Comparison of ENCODE assay signal across 1 cellular context in the genomic region with DNA sequence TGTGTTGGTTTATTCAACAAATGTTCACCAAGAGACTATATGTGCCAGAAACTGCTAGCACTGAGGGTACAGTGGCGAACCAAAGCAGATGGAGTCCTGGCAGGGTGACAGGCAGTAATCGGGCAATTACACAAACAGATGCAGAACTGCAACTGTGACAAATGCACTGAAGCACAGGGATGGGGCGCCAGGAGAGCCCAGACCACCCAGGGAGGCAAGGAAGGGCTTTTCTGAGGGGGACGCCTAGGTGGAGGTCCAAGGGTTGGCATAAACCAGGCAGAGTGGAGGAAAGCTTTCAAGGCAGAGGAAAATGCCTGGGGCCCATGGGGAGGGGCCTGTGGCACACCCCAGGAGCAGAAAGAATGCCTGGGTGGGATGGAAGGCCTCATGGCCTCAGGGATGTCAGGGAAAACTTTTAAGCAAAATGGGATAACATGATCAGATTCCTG.
TF ChIP-seq lines count a peak whose summit lies in the region.

No MANE protein-coding gene starts in this region.

TF ChIP-seq in SK-N-SH, 30 proteins besides CTCF, POLR2A, EP300 and RAD21 (continued from another document):
- TF ChIP-seq, protein P1, sequence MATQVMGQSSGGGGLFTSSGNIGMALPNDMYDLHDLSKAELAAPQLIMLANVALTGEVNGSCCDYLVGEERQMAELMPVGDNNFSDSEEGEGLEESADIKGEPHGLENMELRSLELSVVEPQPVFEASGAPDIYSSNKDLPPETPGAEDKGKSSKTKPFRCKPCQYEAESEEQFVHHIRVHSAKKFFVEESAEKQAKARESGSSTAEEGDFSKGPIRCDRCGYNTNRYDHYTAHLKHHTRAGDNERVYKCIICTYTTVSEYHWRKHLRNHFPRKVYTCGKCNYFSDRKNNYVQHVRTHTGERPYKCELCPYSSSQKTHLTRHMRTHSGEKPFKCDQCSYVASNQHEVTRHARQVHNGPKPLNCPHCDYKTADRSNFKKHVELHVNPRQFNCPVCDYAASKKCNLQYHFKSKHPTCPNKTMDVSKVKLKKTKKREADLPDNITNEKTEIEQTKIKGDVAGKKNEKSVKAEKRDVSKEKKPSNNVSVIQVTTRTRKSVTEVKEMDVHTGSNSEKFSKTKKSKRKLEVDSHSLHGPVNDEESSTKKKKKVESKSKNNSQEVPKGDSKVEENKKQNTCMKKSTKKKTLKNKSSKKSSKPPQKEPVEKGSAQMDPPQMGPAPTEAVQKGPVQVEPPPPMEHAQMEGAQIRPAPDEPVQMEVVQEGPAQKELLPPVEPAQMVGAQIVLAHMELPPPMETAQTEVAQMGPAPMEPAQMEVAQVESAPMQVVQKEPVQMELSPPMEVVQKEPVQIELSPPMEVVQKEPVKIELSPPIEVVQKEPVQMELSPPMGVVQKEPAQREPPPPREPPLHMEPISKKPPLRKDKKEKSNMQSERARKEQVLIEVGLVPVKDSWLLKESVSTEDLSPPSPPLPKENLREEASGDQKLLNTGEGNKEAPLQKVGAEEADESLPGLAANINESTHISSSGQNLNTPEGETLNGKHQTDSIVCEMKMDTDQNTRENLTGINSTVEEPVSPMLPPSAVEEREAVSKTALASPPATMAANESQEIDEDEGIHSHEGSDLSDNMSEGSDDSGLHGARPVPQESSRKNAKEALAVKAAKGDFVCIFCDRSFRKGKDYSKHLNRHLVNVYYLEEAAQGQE (IDR thresholded peaks at IDR 0.05; ENCODE audit: low read depth, low read length), result no peak
- TF ChIP-seq FOSL2 (IDR thresholded peaks at IDR 0.05; ENCODE audit: borderline replicate concordance, low read depth) (no peak), TAF1 (IDR thresholded peaks at IDR 0.05; ENCODE audit: borderline replicate concordance, low read depth, low read length) (no peak), RFX5 (IDR thresholded peaks at IDR 0.05; ENCODE audit: low read length) (no peak), GATA2 (CRISPR knock-in tag; IDR thresholded peaks at IDR 0.05) (peak; percentile 30; the same call in 1 of the 2 replicates), JUND (IDR thresholded peaks at IDR 0.05) (no peak), FOXM1 (IDR thresholded peaks at IDR 0.05; ENCODE audit: low read depth) (no peak), TEAD4 (IDR thresholded peaks at IDR 0.05; ENCODE audit: borderline replicate concordance, insufficient read depth) (no peak), NRF1 (IDR thresholded peaks at IDR 0.05; ENCODE audit: low read depth, low read length) (no peak), YY1 (IDR thresholded peaks at IDR 0.05; ENCODE audit: low read depth) (no peak), ELF1 (IDR thresholded peaks at IDR 0.05) (no peak), MXI1 (IDR thresholded peaks at IDR 0.05; ENCODE audit: low read depth, low read length) (peak; percentile 55; the same call in 1 of the 2 replicates), FOXJ3 (CRISPR knock-in tag; IDR thresholded peaks at IDR 0.05) (no peak), NFIC (IDR thresholded peaks at IDR 0.05; ENCODE audit: borderline replicate concordance) (no peak), SMC3 (IDR thresholded peaks at IDR 0.05; ENCODE audit: low read depth, low read length) (no peak), CHD2 (IDR thresholded peaks at IDR 0.05; ENCODE audit: low read length, partially characterized antibody) (peak; percentile 24), RCOR1 (IDR thresholded peaks at IDR 0.05; ENCODE audit: low read length) (0 out of 2 replicates have a peak, but pooled peaks have one; percentile 48)
- TF ChIP-seq, protein P2, sequence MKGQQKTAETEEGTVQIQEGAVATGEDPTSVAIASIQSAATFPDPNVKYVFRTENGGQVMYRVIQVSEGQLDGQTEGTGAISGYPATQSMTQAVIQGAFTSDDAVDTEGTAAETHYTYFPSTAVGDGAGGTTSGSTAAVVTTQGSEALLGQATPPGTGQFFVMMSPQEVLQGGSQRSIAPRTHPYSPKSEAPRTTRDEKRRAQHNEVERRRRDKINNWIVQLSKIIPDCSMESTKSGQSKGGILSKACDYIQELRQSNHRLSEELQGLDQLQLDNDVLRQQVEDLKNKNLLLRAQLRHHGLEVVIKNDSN (IDR thresholded peaks at IDR 0.05; ENCODE audit: borderline replicate concordance, low read depth), result no peak
- TF ChIP-seq, protein P3, sequence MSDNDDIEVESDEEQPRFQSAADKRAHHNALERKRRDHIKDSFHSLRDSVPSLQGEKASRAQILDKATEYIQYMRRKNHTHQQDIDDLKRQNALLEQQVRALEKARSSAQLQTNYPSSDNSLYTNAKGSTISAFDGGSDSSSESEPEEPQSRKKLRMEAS (IDR thresholded peaks at IDR 0.05; ENCODE audit: low read depth), result no peak
- TF ChIP-seq, protein P4, sequence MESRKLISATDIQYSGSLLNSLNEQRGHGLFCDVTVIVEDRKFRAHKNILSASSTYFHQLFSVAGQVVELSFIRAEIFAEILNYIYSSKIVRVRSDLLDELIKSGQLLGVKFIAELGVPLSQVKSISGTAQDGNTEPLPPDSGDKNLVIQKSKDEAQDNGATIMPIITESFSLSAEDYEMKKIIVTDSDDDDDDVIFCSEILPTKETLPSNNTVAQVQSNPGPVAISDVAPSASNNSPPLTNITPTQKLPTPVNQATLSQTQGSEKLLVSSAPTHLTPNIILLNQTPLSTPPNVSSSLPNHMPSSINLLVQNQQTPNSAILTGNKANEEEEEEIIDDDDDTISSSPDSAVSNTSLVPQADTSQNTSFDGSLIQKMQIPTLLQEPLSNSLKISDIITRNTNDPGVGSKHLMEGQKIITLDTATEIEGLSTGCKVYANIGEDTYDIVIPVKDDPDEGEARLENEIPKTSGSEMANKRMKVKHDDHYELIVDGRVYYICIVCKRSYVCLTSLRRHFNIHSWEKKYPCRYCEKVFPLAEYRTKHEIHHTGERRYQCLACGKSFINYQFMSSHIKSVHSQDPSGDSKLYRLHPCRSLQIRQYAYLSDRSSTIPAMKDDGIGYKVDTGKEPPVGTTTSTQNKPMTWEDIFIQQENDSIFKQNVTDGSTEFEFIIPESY (IDR thresholded peaks at IDR 0.05; ENCODE audit: borderline replicate concordance, low read depth), result no peak
